Comparison of ENCODE assay signal across 10 cellular contexts in genomic region chr7:158431941-158432347, GRCh38.
A peak's percentile ranks its signal among the peaks of the same experiment; 100 is the strongest.
DNase-seq lines count a peak whose midpoint lies in the region; ATAC-seq, FAIRE-seq and TF ChIP-seq lines count a peak whose summit lies in the region.
"Had no signal": no experiment of that assay in that cellular context is flagged by ENCODE, and none has a peak within 500 bp of the region (broad histone marks: within the 10 kb centered on the region; RNA-seq: fewer than 3 reads in every experiment).

No MANE protein-coding gene starts in this region.

- TF ChIP-seq CTCF in GM12878 (IDR thresholded peaks at IDR 0.05 in 2 of 3, conservative IDR thresholded peaks at IDR 0.05 in 1 of 3; ENCODE audit: control insufficient read depth in 2 of 3, extremely low read depth in 1 of 3, insufficient read depth in 1 of 3, low read depth in 3 of 3, low read length in 3 of 3) (no peak), upper lobe of right lung (IDR thresholded peaks at IDR 0.05) (no peak)

- SMC1A ChIA-PET in GM12878 (lab: Charles Lee; ENCODE audit: uncharacterized antibody, unreplicated experiment) = no interaction called here

- in situ Hi-C loops in GM12878 (cut with MboI) = no loop called here

- ATAC-seq in GM12878 (peak; percentile 38), upper lobe of right lung (peak; percentile 80), HG03457 (IDR thresholded peaks at IDR 0.05; ENCODE audit: unreplicated experiment) (no peak)

- BruUV-seq in GM12878 (replicated peaks; lab: Mats Ljungman, UMichigan) = no TSS peak

- H3K14ac ChIP-seq in mesenchymal stem cell (ENCODE audit: low read length in 2 of 2) = no peak overlapping the region

- intact Hi-C loops in GM12878 (cut with micrococcal nuclease; ENCODE audit: unreplicated experiment) (no loop called here), upper lobe of right lung (cut with DNase I) (no loop called here)

- no peak for TF ChIP-seq POLR2A in GM12878 (IDR thresholded peaks at IDR 0.05; ENCODE audit: low read depth, low read length)

- H2AK5ac ChIP-seq in mesenchymal stem cell (ENCODE audit: low read length, severe bottlenecking) = no peak overlapping the region

- no peak overlapping the region for H4K91ac ChIP-seq in mesenchymal stem cell (ENCODE audit: low read length)

- no peak overlapping the region for H3K4me2 ChIP-seq in GM12878 (ENCODE audit: control insufficient read depth, insufficient read depth)
- no peak overlapping the region for H3K4me2 ChIP-seq in mesenchymal stem cell (ENCODE audit: low read length, poor library complexity, severe bottlenecking)
- H3K4me2 ChIP-seq: KMS-11 had no signal

- no peaks in the 10 kb centered on the region; the same call in 2 of the 3 replicates for H3K9me3 ChIP-seq in GM12878 (replicated peaks; ENCODE audit: control insufficient read depth, insufficient read depth, low read length)
- H3K9me3 ChIP-seq in mesenchymal stem cell (ENCODE audit: control insufficient read depth, low read length) = no peaks in the 10 kb centered on the region
- H3K9me3 ChIP-seq in upper lobe of right lung = no peaks in the 10 kb centered on the region

- no peak overlapping the region for H2BK5ac ChIP-seq in mesenchymal stem cell (ENCODE audit: low read depth, low read length, poor library complexity, severe bottlenecking)

- no peaks in the 10 kb centered on the region for H4K20me1 ChIP-seq in GM12878 (ENCODE audit: control insufficient read depth, insufficient read depth)

- H2BK12ac ChIP-seq in mesenchymal stem cell (ENCODE audit: low read length in 2 of 2) = no peak overlapping the region

- H3K18ac ChIP-seq in mesenchymal stem cell (ENCODE audit: low read depth in 1 of 2, low read length in 2 of 2) = no peak overlapping the region

- H3K9ac ChIP-seq in GM12878 (ENCODE audit: control insufficient read depth, insufficient read depth, low read length) = no peak overlapping the region
- peak overlapping the region; percentile 57 for H3K9ac ChIP-seq in mesenchymal stem cell (ENCODE audit: low read length)
- H3K9ac ChIP-seq: KMS-11 had no signal

- RAD21 ChIA-PET in GM12878 (lab: Charles Lee; ENCODE audit: unreplicated experiment) = no interaction called here

- H3K27ac ChIP-seq in GM12878 (ENCODE audit: control insufficient read depth, insufficient read depth) (no peak overlapping the region), mesenchymal stem cell (ENCODE audit: low read length, poor library complexity, severe bottlenecking) (no peak overlapping the region), upper lobe of right lung (no peak overlapping the region)
- H3K27ac ChIP-seq: KMS-11 had no signal

- POLR2A ChIA-PET in GM12878 (lab: Charles Lee) = no interaction called here

- H2AFZ ChIP-seq in GM12878 (ENCODE audit: control insufficient read depth, low read depth, low read length) (no peak overlapping the region), mesenchymal stem cell (ENCODE audit: low read depth, low read length) (no peak overlapping the region)

- H3K79me2 ChIP-seq in GM12878 (ENCODE audit: control insufficient read depth, insufficient read depth, low read length) = no peaks in the 10 kb centered on the region

- no peak for TF ChIP-seq RAD21 in GM12878 (IDR thresholded peaks at IDR 0.05; ENCODE audit: insufficient read depth, low read depth, low read length)

- H3K4me3 ChIP-seq in GM12878 (no peak overlapping the region), mesenchymal stem cell (ENCODE audit: insufficient read depth in 1 of 2, low read depth in 1 of 2, low read length in 2 of 2) (peak overlapping the region in 1 of 2 experiments; percentile 8), upper lobe of right lung (no peak overlapping the region)

- H3K23ac ChIP-seq in mesenchymal stem cell (ENCODE audit: low read length in 2 of 2) = no peak overlapping the region

- H3K27me3 ChIP-seq in GM12878 (replicated peaks in 1 of 2; ENCODE audit: control insufficient read depth in 2 of 2, insufficient read depth in 2 of 2, low read length in 1 of 2) (no peaks in the 10 kb centered on the region), mesenchymal stem cell (ENCODE audit: control insufficient read depth in 1 of 2, insufficient read depth in 1 of 2, low read length in 2 of 2) (no peaks in the 10 kb centered on the region), upper lobe of right lung (no peaks in the 10 kb centered on the region)

- DNase-seq in NCI-H2029 (lab: John Stamatoyannopoulos, UW) = peak; percentile 66
- DNase-seq in NCI-H2029 treated with DMSO at 0.1 percent for 48 hours (lab: John Stamatoyannopoulos, UW) = no peak
- DNase-seq in GM12878 (ENCODE audit: low read depth, low spot score) = no peak
- peak; percentile 71 for DNase-seq in mesenchymal stem cell
- DNase-seq in upper lobe of right lung = peak; percentile 73
- no peak for DNase-seq in glomerular visceral epithelial cell (ENCODE audit: extremely low spot score)
- DNase-seq in hippocampal formation (lab: John Stamatoyannopoulos, UW) = no peak
- DNase-seq: effector CD8-positive, alpha-beta T cell had no signal

- H2BK15ac ChIP-seq in mesenchymal stem cell (ENCODE audit: low read depth, poor library complexity, severe bottlenecking) = no peak overlapping the region

- 35% methylated on average over 14 of the region's 14 CpGs for WGBS in GM12878 (ENCODE audit: insufficient coverage, insufficient replicate concordance, low lambda C conversion rate, missing lambda C conversion rate)
- WGBS in mesenchymal stem cell = 70% methylated on average over 14 of the region's 14 CpGs

- no peaks in the 10 kb centered on the region for H3K36me3 ChIP-seq in GM12878 (ENCODE audit: control insufficient read depth in 2 of 2, insufficient read depth in 2 of 2, low read length in 1 of 2)
- H3K36me3 ChIP-seq in mesenchymal stem cell (ENCODE audit: control insufficient read depth in 1 of 2, insufficient read depth in 2 of 2, low read depth in 1 of 2, low read length in 2 of 2) = no peaks in the 10 kb centered on the region
- H3K36me3 ChIP-seq in upper lobe of right lung = no peaks in the 10 kb centered on the region

- H4K8ac ChIP-seq in mesenchymal stem cell (ENCODE audit: low read length) = no peak overlapping the region

- H2BK120ac ChIP-seq in mesenchymal stem cell (ENCODE audit: low read depth, low read length) = no peak overlapping the region

- TF ChIP-seq EP300 in GM12878 (IDR thresholded peaks at IDR 0.05; ENCODE audit: borderline replicate concordance in 1 of 2, control insufficient read depth in 1 of 2, low read depth in 2 of 2, low read length in 2 of 2) = no peak

- CTCF ChIA-PET in GM12878 (lab: Yijun Ruan, JAX) = no interaction called here

- no peak overlapping the region for H3K4ac ChIP-seq in mesenchymal stem cell (ENCODE audit: low read depth in 1 of 2, low read length in 2 of 2)

- no peak for FAIRE-seq in GM12878 (lab: Jason Lieb, UNC)

- no peaks in the 10 kb centered on the region for H3K79me1 ChIP-seq in mesenchymal stem cell (replicated peaks; ENCODE audit: low read length, poor library complexity, severe bottlenecking)

- no peaks in the 10 kb centered on the region for H3K4me1 ChIP-seq in GM12878 (ENCODE audit: control insufficient read depth, insufficient read depth, low read length)
- no peaks in the 10 kb centered on the region for H3K4me1 ChIP-seq in mesenchymal stem cell (ENCODE audit: control insufficient read depth, insufficient read depth, low read depth, low read length)
- no peaks in the 10 kb centered on the region for H3K4me1 ChIP-seq in upper lobe of right lung

TF ChIP-seq in GM12878, 131 proteins besides CTCF, POLR2A, EP300 and RAD21:
- TF ChIP-seq RAD51 (IDR thresholded peaks at IDR 0.05) = peak; percentile 28; the same call in 1 of the 2 replicates
- TF ChIP-seq IKZF2 (IDR thresholded peaks at IDR 0.05) = no peak
TF ChIP-seq in GM12878: peak in this region for 1.

Comparison
In these comparisons a context has a peak if more than half of its experiments do, and no peak if none do; other contexts are left out.
1. DNase-seq: peak in NCI-H2029 (single experiment), mesenchymal stem cell (single experiment) and upper lobe of right lung (single experiment); none in NCI-H2029 treated with DMSO at 0.1 percent for 48 hours (single experiment), GM12878 (single experiment), glomerular visceral epithelial cell (single experiment) and hippocampal formation (0 of 2).